Comparison of ENCODE assay signal across 13 cellular contexts in the genomic region with DNA sequence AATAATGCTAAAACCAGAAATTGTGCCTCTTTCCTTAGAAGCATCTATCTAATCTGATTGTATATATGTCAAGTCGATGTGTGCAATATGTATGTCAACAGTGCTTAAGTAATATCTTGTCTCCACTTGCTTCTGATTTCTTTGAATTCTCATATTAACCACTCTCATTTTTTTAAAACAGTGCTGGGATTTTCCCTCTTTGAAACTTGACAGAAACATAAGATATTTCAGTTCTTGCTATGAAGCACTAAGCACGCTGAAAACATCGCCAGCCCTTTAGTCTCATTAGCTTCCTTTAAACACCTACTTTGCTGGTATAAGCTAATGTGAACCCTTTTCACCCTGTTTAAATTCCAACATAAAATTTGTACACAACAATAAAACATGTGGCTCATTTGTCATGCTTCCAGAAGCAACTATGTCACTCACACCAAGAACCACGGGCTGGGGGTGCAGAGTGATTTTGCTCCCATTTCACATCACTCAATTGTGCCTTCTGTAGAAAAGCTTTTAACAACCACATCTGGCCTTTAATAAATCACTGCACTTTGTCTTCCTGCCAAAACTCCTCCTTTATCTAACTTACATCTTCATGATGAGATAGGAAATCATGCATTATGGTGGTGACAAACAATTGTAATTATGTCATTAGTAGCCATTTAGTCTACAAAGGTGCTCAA.
DNase-seq lines count a peak whose midpoint lies in the region; ATAC-seq and TF ChIP-seq lines count a peak whose summit lies in the region.
"Had no signal": no experiment of that assay in that cellular context is flagged by ENCODE, and none has a peak within 500 bp of the region (broad histone marks: within the 10 kb centered on the region; RNA-seq: fewer than 3 reads in every experiment).

No MANE protein-coding gene starts in this region.

- DNase-seq in activated naive CD4-positive, alpha-beta T cell treated with Interleukin-2 at 50 U/mL for 16 hours, result peak; percentile 44
- DNase-seq in activated naive CD4-positive, alpha-beta T cell (lab: John Stamatoyannopoulos, UW), result no peak
- peak; percentile 68 for DNase-seq in NCI-H748 (lab: John Stamatoyannopoulos, UW; ENCODE audit: unreplicated experiment)
- DNase-seq in central memory CD4-positive, alpha-beta T cell, result peak; percentile 36
- no peak for DNase-seq in stimulated activated naive CD8-positive, alpha-beta T cell treated with anti-CD3 and anti-CD28 coated beads, Interleukin-15, Interleukin-2, amounts not matched to agents 100 U/mL and 50 U/mL, for 24 hours
- no peak for DNase-seq in RWPE1 (ENCODE audit: low spot score)
- DNase-seq: AML-193, GF-D8, midbrain, NCI-H1436 had no signal

- peak; percentile 62 for ATAC-seq in stimulated activated naive CD8-positive, alpha-beta T cell treated with anti-CD3 and anti-CD28 coated beads, Interleukin-15, Interleukin-2, amounts not matched to agents 100 U/mL and 50 U/mL, for 24 hours
- ATAC-seq in GM21526 (IDR thresholded peaks at IDR 0.05; ENCODE audit: low FRiP score, unreplicated experiment) (no peak), HG03354 (IDR thresholded peaks at IDR 0.05; ENCODE audit: poor library complexity, severe bottlenecking, unreplicated experiment) (no peak)

- H3K27ac ChIP-seq in RWPE1, result no peak overlapping the region
- H3K27ac ChIP-seq: SK-N-MC had no signal

- TF ChIP-seq CTCF in RWPE1 (conservative IDR thresholded peaks at IDR 0.05; ENCODE audit: low read depth), result no peak

- CTCF ChIA-PET in RWPE1 (lab: Yijun Ruan, JAX), result no interaction called here

- POLR2A ChIA-PET in RWPE1 (lab: Yijun Ruan, JAX; ENCODE audit: low non-redundant PET), result no interaction called here

Comparison
In these comparisons a context has a peak if more than half of its experiments do, and no peak if none do; other contexts are left out.
1. DNase-seq: peak in activated naive CD4-positive, alpha-beta T cell treated with Interleukin-2 at 50 U/mL for 16 hours (single experiment), NCI-H748 (single experiment) and central memory CD4-positive, alpha-beta T cell (single experiment); none in activated naive CD4-positive, alpha-beta T cell (0 of 4), stimulated activated naive CD8-positive, alpha-beta T cell treated with anti-CD3 and anti-CD28 coated beads, Interleukin-15, Interleukin-2, amounts not matched to agents 100 U/mL and 50 U/mL, for 24 hours (single experiment) and RWPE1 (single experiment).